Comparison of ENCODE assay signal across 27 cellular contexts in the genomic region with DNA sequence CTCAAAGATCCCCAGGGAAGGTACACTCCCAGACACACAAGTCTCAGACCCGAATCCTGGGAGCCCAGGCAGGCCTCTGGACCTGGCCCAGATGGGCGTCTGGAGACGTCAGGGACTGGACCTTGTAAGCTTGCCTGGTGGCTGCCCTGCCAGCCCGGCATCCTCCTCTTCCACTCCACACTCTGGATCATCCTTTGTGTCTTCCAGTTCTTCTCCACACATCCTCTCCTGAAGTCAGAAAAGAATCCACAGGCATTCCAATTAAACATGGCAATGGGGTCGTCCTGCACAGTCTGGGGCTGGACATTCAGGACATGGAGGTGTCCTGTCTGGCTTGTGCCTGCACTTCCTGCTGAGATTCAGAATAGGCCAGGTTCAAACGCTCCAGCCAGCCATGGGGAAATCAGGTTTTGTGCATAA.
"Had no signal": no experiment of that assay in that cellular context is flagged by ENCODE, and none has a peak within 500 bp of the region (broad histone marks: within the 10 kb centered on the region; RNA-seq: fewer than 3 reads in every experiment).

No MANE protein-coding gene starts in this region.

- H3K9me3 Mint-ChIP-seq: immature natural killer cell; mesothelial cell of epicardium; natural killer cell; nephron progenitor cell; neural progenitor cell; stimulated activated effector memory CD8-positive, alpha-beta T cell treated with anti-CD3 and anti-CD28 coated beads, Interleukin-12 subunit alpha, Interleukin-12 subunit beta, amount 100 ng/mL, for 72 hours; stimulated activated naive CD8-positive, alpha-beta T cell treated with anti-CD3 and anti-CD28 coated beads, Interleukin-15, Interleukin-2, amounts not matched to agents 100 ng/mL and 50 ng/mL, for 24 hours had no signal

- H3K27ac Mint-ChIP-seq: immature natural killer cell; mesothelial cell of epicardium; naive B cell; natural killer cell; nephron progenitor cell; neural progenitor cell; progenitor cell of endocrine pancreas; stimulated activated effector memory CD8-positive, alpha-beta T cell treated with anti-CD3 and anti-CD28 coated beads, Interleukin-12 subunit alpha, Interleukin-12 subunit beta, amount 100 ng/mL, for 72 hours; stimulated activated naive CD8-positive, alpha-beta T cell treated with anti-CD3 and anti-CD28 coated beads, Interleukin-15, Interleukin-2, amounts not matched to agents 100 ng/mL and 50 ng/mL, for 24 hours had no signal

- H3K4me3 ChIP-seq: left ventricle myocardium inferior, lung, neural progenitor cell, ovary, right atrium auricular region, sigmoid colon, spleen, suprapubic skin, thoracic aorta, tibial artery, upper lobe of right lung had no signal

- H3K4me3 Mint-ChIP-seq: immature natural killer cell; mesothelial cell of epicardium; natural killer cell; nephron progenitor cell; neural progenitor cell; stimulated activated effector memory CD8-positive, alpha-beta T cell treated with anti-CD3 and anti-CD28 coated beads, Interleukin-12 subunit alpha, Interleukin-12 subunit beta, amount 100 ng/mL, for 72 hours; stimulated activated naive CD8-positive, alpha-beta T cell treated with anti-CD3 and anti-CD28 coated beads, Interleukin-15, Interleukin-2, amounts not matched to agents 100 ng/mL and 50 ng/mL, for 24 hours had no signal

- H3K4me1 Mint-ChIP-seq: stimulated activated effector memory CD8-positive, alpha-beta T cell treated with anti-CD3 and anti-CD28 coated beads, Interleukin-12 subunit alpha, Interleukin-12 subunit beta, amount 100 ng/mL, for 72 hours had no signal

- H3K9me3 ChIP-seq: left ventricle myocardium inferior, neutrophil, ovary, right atrium auricular region, sigmoid colon, spleen, suprapubic skin, thoracic aorta, tibial artery, upper lobe of right lung had no signal

- H3K27ac ChIP-seq: left ventricle myocardium inferior, neural progenitor cell, neutrophil, ovary, right atrium auricular region, sigmoid colon, spleen, suprapubic skin, thoracic aorta, tibial artery, upper lobe of right lung had no signal

- H3K36me3 ChIP-seq: left ventricle myocardium inferior, neural progenitor cell, neutrophil, ovary, right atrium auricular region, sigmoid colon, spleen, suprapubic skin, thoracic aorta, tibial artery, upper lobe of right lung had no signal

- H3K36me3 Mint-ChIP-seq: immature natural killer cell; mesothelial cell of epicardium; naive B cell; natural killer cell; neural progenitor cell; stimulated activated effector memory CD8-positive, alpha-beta T cell treated with anti-CD3 and anti-CD28 coated beads, Interleukin-12 subunit alpha, Interleukin-12 subunit beta, amount 100 ng/mL, for 72 hours had no signal

- ATAC-seq: natural killer cell; stimulated activated effector memory CD8-positive, alpha-beta T cell treated with anti-CD3 and anti-CD28 coated beads, Interleukin-12 subunit alpha, Interleukin-12 subunit beta, amount 100 ng/mL, for 72 hours had no signal

- H3K27me3 ChIP-seq: neural progenitor cell, ovary, right atrium auricular region, sigmoid colon had no signal

- DNase-seq: hypothalamus; immature natural killer cell; left ventricle myocardium inferior; mesendoderm; naive B cell; natural killer cell; nephron progenitor cell; occipital lobe; ovary; sigmoid colon; small intestine; stimulated activated CD4-positive, alpha-beta T cell treated with anti-CD3 and anti-CD28 coated beads, Interleukin-4, amount 100 ng/mL, for 24 hours; stimulated activated naive CD4-positive, alpha-beta T cell; tibial artery; trophoblast cell; upper lobe of right lung had no signal

- H3K4me1 ChIP-seq: left ventricle myocardium inferior, right atrium auricular region, spleen, upper lobe of right lung had no signal
